ENCODE assay signal across 1 cellular context in the genomic region with DNA sequence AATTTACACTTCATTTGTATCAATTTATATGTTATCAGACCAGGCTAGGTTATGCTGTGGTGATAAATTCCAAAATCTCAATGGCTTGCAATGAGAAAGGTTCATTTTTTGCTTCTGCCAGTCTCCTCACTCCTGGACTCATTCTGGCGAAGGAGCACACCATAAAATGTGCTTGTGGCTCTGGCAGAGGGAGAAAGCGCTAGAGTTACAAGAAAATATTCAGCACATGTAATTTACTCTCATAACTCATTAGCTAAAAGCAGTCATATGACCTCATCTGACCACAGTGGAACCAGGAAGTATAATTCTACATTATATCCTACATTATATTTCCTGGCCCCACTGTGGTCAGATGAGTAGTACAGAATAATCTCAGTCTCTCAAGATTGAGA.
TF ChIP-seq lines count a peak whose summit lies in the region.

No MANE protein-coding gene starts in this region.

TF ChIP-seq in IMR-90, 13 proteins besides CTCF, POLR2A, EP300 and RAD21 (continued from another document):
- TF ChIP-seq, protein P1, sequence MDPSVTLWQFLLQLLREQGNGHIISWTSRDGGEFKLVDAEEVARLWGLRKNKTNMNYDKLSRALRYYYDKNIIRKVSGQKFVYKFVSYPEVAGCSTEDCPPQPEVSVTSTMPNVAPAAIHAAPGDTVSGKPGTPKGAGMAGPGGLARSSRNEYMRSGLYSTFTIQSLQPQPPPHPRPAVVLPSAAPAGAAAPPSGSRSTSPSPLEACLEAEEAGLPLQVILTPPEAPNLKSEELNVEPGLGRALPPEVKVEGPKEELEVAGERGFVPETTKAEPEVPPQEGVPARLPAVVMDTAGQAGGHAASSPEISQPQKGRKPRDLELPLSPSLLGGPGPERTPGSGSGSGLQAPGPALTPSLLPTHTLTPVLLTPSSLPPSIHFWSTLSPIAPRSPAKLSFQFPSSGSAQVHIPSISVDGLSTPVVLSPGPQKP (IDR thresholded peaks at IDR 0.05; ENCODE audit: borderline replicate concordance, low read depth, low read length), result no peak
TF ChIP-seq in IMR-90: peak in this region for 1.
